In the genomic region with DNA sequence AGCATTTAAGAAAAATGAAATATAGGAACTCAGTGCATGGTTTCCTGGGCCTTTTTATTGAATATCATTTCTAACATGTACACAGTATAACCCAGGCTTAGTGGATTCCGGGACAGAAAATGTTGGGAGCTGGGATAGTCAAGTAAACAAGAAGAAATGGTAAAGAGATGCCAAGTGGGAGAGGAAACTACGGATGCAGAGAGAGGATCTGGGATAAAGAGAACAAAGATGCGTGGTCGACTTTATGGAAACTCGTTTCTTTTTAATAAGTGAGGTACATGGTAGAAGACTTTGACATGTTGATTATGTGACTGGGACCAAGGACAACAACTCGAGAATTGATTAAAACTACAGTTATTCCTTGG, we compare ENCODE assay signal across 8 cellular contexts.
DNase-seq lines count a peak whose midpoint lies in the region; ATAC-seq and TF ChIP-seq lines count a peak whose summit lies in the region.

No MANE protein-coding gene starts in this region.

- no peaks in the 10 kb centered on the region for H3K27me3 ChIP-seq in SU-DHL-6 (ENCODE audit: low read length)

- peak overlapping the region; percentile 53 for H3K4me3 ChIP-seq in GM12875 (ENCODE audit: low read depth, low read length)
- no peak overlapping the region for H3K4me3 ChIP-seq in SU-DHL-6 (ENCODE audit: insufficient read depth, low read length, poor library complexity, severe bottlenecking)
- H3K4me3 ChIP-seq in fibroblast of pulmonary artery (replicated peaks; ENCODE audit: low read depth, low read length): peak overlapping the region; percentile 82
- H3K4me3 ChIP-seq in retinal pigment epithelial cell (ENCODE audit: low read length): peak overlapping the region; percentile 71

- POLR2A ChIA-PET in HEK293T (lab: Yijun Ruan, JAX): interaction anchor here (0.8 to 7.0 kb wide), 5 partner anchors 11 to 138 kb away, joined by 3 to 54 read pairs (median 6); partner anchors contain the start of genes EIF2AK4 and FSIP1

- H3F3A ChIP-seq in SU-DHL-6 (ENCODE audit: insufficient read depth): no peaks in the 10 kb centered on the region

- CTCF ChIA-PET in HEK293T (lab: Yijun Ruan, JAX): no interaction called here

- TF ChIP-seq CTCF in GM12875 (IDR thresholded peaks at IDR 0.05; ENCODE audit: borderline replicate concordance, insufficient read depth, low read depth, low read length): no peak
- no peak for TF ChIP-seq CTCF in SU-DHL-6 (IDR thresholded peaks at IDR 0.05; ENCODE audit: insufficient read depth, low read length, poor library complexity, severe bottlenecking)
- TF ChIP-seq CTCF in fibroblast of pulmonary artery (IDR thresholded peaks at IDR 0.05; ENCODE audit: low read length, missing control alignments): no peak
- TF ChIP-seq CTCF in retinal pigment epithelial cell (conservative IDR thresholded peaks at IDR 0.05; ENCODE audit: low read depth, low read length): no peak

- H3K27ac ChIP-seq in SU-DHL-6 (ENCODE audit: low read depth, low read length): no peak overlapping the region

- H4K20me1 ChIP-seq in SU-DHL-6 (ENCODE audit: low read depth, low read length): no peaks in the 10 kb centered on the region

- H3K9me2 ChIP-seq in SU-DHL-6 (replicated peaks; ENCODE audit: insufficient read depth, low read length): no peaks in the 10 kb centered on the region

- peak overlapping the region; percentile 67 for H2AFZ ChIP-seq in SU-DHL-6 (ENCODE audit: low read depth, low read length, severe bottlenecking)

- H3K79me2 ChIP-seq in SU-DHL-6 (ENCODE audit: insufficient read depth, low read length): no peaks in the 10 kb centered on the region

- no peaks in the 10 kb centered on the region for H3K36me3 ChIP-seq in SU-DHL-6 (ENCODE audit: low read length)

- no peak for ATAC-seq in HG03135 (IDR thresholded peaks at IDR 0.05; ENCODE audit: unreplicated experiment)

- H3K4me2 ChIP-seq in SU-DHL-6 (ENCODE audit: low read depth, low read length, poor library complexity, severe bottlenecking): peak overlapping the region; percentile 33

- H3K9ac ChIP-seq in SU-DHL-6 (ENCODE audit: low read length): no peak overlapping the region

- no peaks in the 10 kb centered on the region for H3K9me3 ChIP-seq in SU-DHL-6 (ENCODE audit: insufficient read depth, low read length)

- DNase-seq in fibroblast of pulmonary artery (ENCODE audit: low read depth) (no peak), retinal pigment epithelial cell (ENCODE audit: low read depth) (no peak), COLO668 (lab: John Stamatoyannopoulos, UW; ENCODE audit: unreplicated experiment) (no peak), LoVo (ENCODE audit: low spot score) (no peak), HEK293T (ENCODE audit: extremely low spot score) (no peak)

TF ChIP-seq in HEK293T, 16 proteins besides CTCF, POLR2A, EP300 and RAD21:
- TF ChIP-seq ARNT (IDR thresholded peaks at IDR 0.05) (no peak), FOXA1 (IDR thresholded peaks at IDR 0.05) (no peak), NFRKB (IDR thresholded peaks at IDR 0.05) (no peak), ZNF384 (IDR thresholded peaks at IDR 0.05) (no peak), FOXM1 (IDR thresholded peaks at IDR 0.05; ENCODE audit: borderline replicate concordance) (no peak), BHLHE40 (IDR thresholded peaks at IDR 0.05; ENCODE audit: borderline replicate concordance) (no peak)
